In the genomic region with DNA sequence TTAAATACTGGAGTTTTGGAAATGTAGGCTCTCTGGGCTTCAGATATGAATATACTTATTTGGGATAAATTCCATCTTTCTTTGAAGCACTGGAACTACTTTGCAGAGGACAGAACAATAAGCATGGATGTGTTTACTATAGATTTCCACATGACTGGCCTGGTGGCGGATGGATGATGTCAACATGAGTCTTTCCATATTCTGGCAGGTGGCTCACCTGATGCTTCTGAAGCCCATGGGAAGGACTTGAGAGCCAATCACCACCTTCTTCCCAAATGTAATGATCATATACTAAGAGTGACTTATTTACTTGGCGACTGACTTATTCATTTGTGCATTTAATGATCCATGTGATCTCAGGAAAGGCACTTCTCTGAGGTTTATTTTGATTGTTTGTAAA, we compare ENCODE assay signal across 23 cellular contexts.
A peak's percentile ranks its signal among the peaks of the same experiment; 100 is the strongest.
DNase-seq lines count a peak whose midpoint lies in the region; ATAC-seq, FAIRE-seq and TF ChIP-seq lines count a peak whose summit lies in the region.
"Had no signal": no experiment of that assay in that cellular context is flagged by ENCODE, and none has a peak within 500 bp of the region (broad histone marks: within the 10 kb centered on the region; RNA-seq: fewer than 3 reads in every experiment).

No MANE protein-coding gene starts in this region.

- no peak for TF ChIP-seq POLR2A in GM12892 (IDR thresholded peaks at IDR 0.05; ENCODE audit: low read depth, low read length)

- peak; percentile 5 for FAIRE-seq in GM12892 (lab: Jason Lieb, UNC)
- FAIRE-seq: A549, G401.6 had no signal

- peaks cover 0 to 2% (median 0%) of the 10 kb centered on the region in 6 donors for H3K9me3 Mint-ChIP-seq in immature natural killer cell
- H3K9me3 Mint-ChIP-seq: CD4-positive, alpha-beta T cell; T-helper 2 cell treated with Interferon-gamma antibody and Interleukin-4, amounts not matched to agents 5 μg/mL and 100 μg/mL, for 36 hours had no signal

- peak; percentile 22 for DNase-seq in NCI-H345 (lab: John Stamatoyannopoulos, UW)
- DNase-seq in NCI-H345 treated with DMSO at 0.1 percent for 48 hours (lab: John Stamatoyannopoulos, UW; ENCODE audit: unreplicated experiment) = no peak
- no peak for DNase-seq in GM12892 (ENCODE audit: insufficient read length)
- peak; percentile 59 for DNase-seq in NCI-H510A treated with DMSO at 0.1 percent for 48 hours (lab: John Stamatoyannopoulos, UW)
- no peak for DNase-seq in immature natural killer cell
- no peak for DNase-seq in DMS114 treated with DMSO at 0.1 percent for 48 hours (lab: John Stamatoyannopoulos, UW; ENCODE audit: unreplicated experiment)
- no peak for DNase-seq in NCI-H1930 (lab: John Stamatoyannopoulos, UW)
- DNase-seq: AML-193; CD4-positive, alpha-beta T cell; COR-L47; GOT3; HCEC 1CT; KBM-7; MV-4-11; NCI-H1105 treated with DMSO at 0.1 percent for 48 hours; NCI-H1694; NCI-H82; T-helper 1 cell had no signal

- no peak overlapping the region for H3K4me3 Mint-ChIP-seq in immature natural killer cell
- H3K4me3 Mint-ChIP-seq: CD4-positive, alpha-beta T cell; T-helper 2 cell treated with Interferon-gamma antibody and Interleukin-4, amounts not matched to agents 5 μg/mL and 100 μg/mL, for 36 hours had no signal

- H3K27ac Mint-ChIP-seq in immature natural killer cell = peak overlapping the region in 4 of 6 donors; percentile 3 to 60 (median 27)
- H3K27ac Mint-ChIP-seq: CD4-positive, alpha-beta T cell; T-helper 2 cell treated with Interferon-gamma antibody and Interleukin-4, amounts not matched to agents 5 μg/mL and 100 μg/mL, for 36 hours had no signal

- peaks cover 0 to 4% (median 0%) of the 10 kb centered on the region in 3 donors for H3K36me3 Mint-ChIP-seq in immature natural killer cell

- ATAC-seq in esophagus mucosa = no peak
- ATAC-seq: A549, Panc1 had no signal

- H3K4me1 Mint-ChIP-seq in immature natural killer cell = peaks cover 34 to 50% of the 10 kb centered on the region in 2 donors

- H3K27me3 Mint-ChIP-seq in immature natural killer cell (ENCODE audit: low read depth in 3 of 3) = peaks cover 0 to 5% (median 3%) of the 10 kb centered on the region in 3 donors

Comparison
In these comparisons a context has a peak if more than half of its experiments do, and no peak if none do; other contexts are left out.
1. DNase-seq: peak in NCI-H345 (single experiment) and NCI-H510A treated with DMSO at 0.1 percent for 48 hours (single experiment); none in NCI-H345 treated with DMSO at 0.1 percent for 48 hours (single experiment), GM12892 (single experiment), immature natural killer cell (0 of 3), DMS114 treated with DMSO at 0.1 percent for 48 hours (single experiment) and NCI-H1930 (0 of 2).